ENCODE assay signal across 1 cellular context in the genomic region with DNA sequence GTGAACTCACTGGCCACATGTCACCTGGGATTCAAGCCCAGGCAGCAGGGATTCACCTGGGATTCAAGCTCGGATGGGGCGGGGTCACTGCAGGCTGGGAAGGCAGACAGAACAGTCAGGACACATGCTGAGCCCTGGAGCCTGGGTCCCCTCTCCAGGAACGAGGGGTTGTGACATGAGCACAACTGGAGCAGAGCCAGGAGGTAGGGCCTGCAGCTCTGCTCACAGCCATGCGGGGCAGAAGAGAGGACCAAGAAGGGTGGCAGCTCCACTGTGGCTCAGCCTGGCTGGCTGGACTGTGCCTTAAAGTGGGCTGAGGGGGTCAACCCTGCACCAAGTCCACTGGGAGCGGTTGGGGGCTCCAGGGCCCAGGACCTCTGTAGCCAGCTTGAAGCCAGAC.
TF ChIP-seq lines count a peak whose summit lies in the region.

No MANE protein-coding gene starts in this region.

TF ChIP-seq in GM12878, 131 proteins besides CTCF, POLR2A, EP300 and RAD21 (continued from another document):
- TF ChIP-seq ATF2 (IDR thresholded peaks at IDR 0.05; ENCODE audit: low read length) (no peak), BRCA1 (IDR thresholded peaks at IDR 0.05; ENCODE audit: low read depth, low read length) (no peak), POLR2AphosphoS2 (IDR thresholded peaks at IDR 0.05; ENCODE audit: low read depth, low read length) (no peak), BCLAF1 (IDR thresholded peaks at IDR 0.05) (no peak), CHD4 (IDR thresholded peaks at IDR 0.05) (no peak), ESRRA (IDR thresholded peaks at IDR 0.05; ENCODE audit: low read length) (no peak), E2F8 (IDR thresholded peaks at IDR 0.05; ENCODE audit: low read depth, partially characterized antibody) (no peak), HCFC1 (IDR thresholded peaks at IDR 0.05; ENCODE audit: low read length) (no peak), HDAC6 (IDR thresholded peaks at IDR 0.05; ENCODE audit: unreplicated experiment) (no peak), RELA (IDR thresholded peaks at IDR 0.05; ENCODE audit: borderline replicate concordance, partially characterized antibody) (no peak), TARDBP (IDR thresholded peaks at IDR 0.05; ENCODE audit: borderline replicate concordance) (no peak)
- TF ChIP-seq, protein P1, sequence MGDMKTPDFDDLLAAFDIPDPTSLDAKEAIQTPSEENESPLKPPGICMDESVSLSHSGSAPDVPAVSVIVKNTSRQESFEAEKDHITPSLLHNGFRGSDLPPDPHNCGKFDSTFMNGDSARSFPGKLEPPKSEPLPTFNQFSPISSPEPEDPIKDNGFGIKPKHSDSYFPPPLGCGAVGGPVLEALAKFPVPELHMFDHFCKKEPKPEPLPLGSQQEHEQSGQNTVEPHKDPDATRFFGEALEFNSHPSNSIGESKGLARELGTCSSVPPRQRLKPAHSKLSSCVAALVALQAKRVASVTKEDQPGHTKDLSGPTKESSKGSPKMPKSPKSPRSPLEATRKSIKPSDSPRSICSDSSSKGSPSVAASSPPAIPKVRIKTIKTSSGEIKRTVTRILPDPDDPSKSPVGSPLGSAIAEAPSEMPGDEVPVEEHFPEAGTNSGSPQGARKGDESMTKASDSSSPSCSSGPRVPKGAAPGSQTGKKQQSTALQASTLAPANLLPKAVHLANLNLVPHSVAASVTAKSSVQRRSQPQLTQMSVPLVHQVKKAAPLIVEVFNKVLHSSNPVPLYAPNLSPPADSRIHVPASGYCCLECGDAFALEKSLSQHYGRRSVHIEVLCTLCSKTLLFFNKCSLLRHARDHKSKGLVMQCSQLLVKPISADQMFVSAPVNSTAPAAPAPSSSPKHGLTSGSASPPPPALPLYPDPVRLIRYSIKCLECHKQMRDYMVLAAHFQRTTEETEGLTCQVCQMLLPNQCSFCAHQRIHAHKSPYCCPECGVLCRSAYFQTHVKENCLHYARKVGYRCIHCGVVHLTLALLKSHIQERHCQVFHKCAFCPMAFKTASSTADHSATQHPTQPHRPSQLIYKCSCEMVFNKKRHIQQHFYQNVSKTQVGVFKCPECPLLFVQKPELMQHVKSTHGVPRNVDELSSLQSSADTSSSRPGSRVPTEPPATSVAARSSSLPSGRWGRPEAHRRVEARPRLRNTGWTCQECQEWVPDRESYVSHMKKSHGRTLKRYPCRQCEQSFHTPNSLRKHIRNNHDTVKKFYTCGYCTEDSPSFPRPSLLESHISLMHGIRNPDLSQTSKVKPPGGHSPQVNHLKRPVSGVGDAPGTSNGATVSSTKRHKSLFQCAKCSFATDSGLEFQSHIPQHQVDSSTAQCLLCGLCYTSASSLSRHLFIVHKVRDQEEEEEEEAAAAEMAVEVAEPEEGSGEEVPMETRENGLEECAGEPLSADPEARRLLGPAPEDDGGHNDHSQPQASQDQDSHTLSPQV (IDR thresholded peaks at IDR 0.05) = no peak
